ENCODE assay signal across 2 cellular contexts in genomic region chr13:49792550-49793324, GRCh38.
TF ChIP-seq lines count a peak whose summit lies in the region.

TSS of gene KPNA3 (minus strand) at chr13:49792682. CDS start at chr13:49792506, 176 bp downstream.

TF ChIP-seq in IMR-90, 13 proteins besides CTCF, POLR2A, EP300 and RAD21:
- TF ChIP-seq FOS (IDR thresholded peaks at IDR 0.05; ENCODE audit: low read depth, low read length) (no peak), CHD1 (IDR thresholded peaks at IDR 0.05; ENCODE audit: low read depth, low read length) (no peak), BHLHE40 (IDR thresholded peaks at IDR 0.05; ENCODE audit: low read depth, low read length) (peak; percentile 88), MAFK (IDR thresholded peaks at IDR 0.05; ENCODE audit: low read depth, low read length) (no peak), CEBPB (IDR thresholded peaks at IDR 0.05; ENCODE audit: low read depth, low read length) (no peak), MXI1 (IDR thresholded peaks at IDR 0.05; ENCODE audit: borderline replicate concordance, low read depth, low read length) (peak; percentile 62), USF2 (IDR thresholded peaks at IDR 0.05; ENCODE audit: low read depth, low read length) (peak; percentile 96), ELK1 (IDR thresholded peaks at IDR 0.05; ENCODE audit: borderline replicate concordance, low read depth, low read length) (no peak), MAZ (IDR thresholded peaks at IDR 0.05; ENCODE audit: borderline replicate concordance, low read depth, low read length) (peak; percentile 53; the same call in 1 of the 2 replicates), NFE2L2 (IDR thresholded peaks at IDR 0.05; ENCODE audit: low read depth, low read length) (no peak), SMC3 (IDR thresholded peaks at IDR 0.05; ENCODE audit: low read depth, low read length) (no peak), RCOR1 (IDR thresholded peaks at IDR 0.05; ENCODE audit: insufficient replicate concordance, low read length) (no peak), RFX5 (IDR thresholded peaks at IDR 0.05; ENCODE audit: low read depth, low read length) (no peak)

TF ChIP-seq in endothelial cell of umbilical vein, 7 proteins besides CTCF, POLR2A, EP300 and RAD21:
- TF ChIP-seq MAX (IDR thresholded peaks at IDR 0.05; ENCODE audit: insufficient read depth, insufficient read length) (peak; percentile 76), GATA2 (IDR thresholded peaks at IDR 0.05; ENCODE audit: insufficient read depth, insufficient read length, low read depth, low read length) (no peak), FOS (IDR thresholded peaks at IDR 0.05; ENCODE audit: borderline replicate concordance, insufficient read depth, low read length) (no peak), POLR2AphosphoS5 (IDR thresholded peaks at IDR 0.05; ENCODE audit: insufficient read depth, low read depth, low read length) (peak; percentile 40), MYC (IDR thresholded peaks at IDR 0.05; ENCODE audit: low read depth, low read length) (no peak), JUN (IDR thresholded peaks at IDR 0.05; ENCODE audit: borderline replicate concordance, insufficient read depth, insufficient read length, low read depth) (no peak)
